Comparison of ENCODE assay signal across 31 cellular contexts in genomic region chrX:10286195-10286594, GRCh38.
"Had no signal": no experiment of that assay in that cellular context is flagged by ENCODE, and none has a peak within 500 bp of the region (broad histone marks: within the 10 kb centered on the region; RNA-seq: fewer than 3 reads in every experiment).

No MANE protein-coding gene starts in this region.

- H3K36me3 ChIP-seq: adrenal gland, brain microvascular endothelial cell, breast epithelium had no signal

- H3K4me3 ChIP-seq: adrenal gland, body of pancreas, breast epithelium had no signal

- DNase-seq: activated B cell treated with CpG ODN at 0.5 μM for 24 hours; activated CD4-positive, alpha-beta memory T cell treated with anti-CD3 and anti-CD28 coated beads for 36 hours; activated CD4-positive, alpha-beta T cell treated with anti-CD3 and anti-CD28 coated beads for 4 hours; activated CD4-positive, alpha-beta T cell treated with anti-CD3 and anti-CD28 coated beads, Interleukin-2, amount 10 ng/mL, durations not matched to agents 24 days and 14 days; activated CD4-positive, alpha-beta T cell treated with anti-CD3 and anti-CD28 coated beads, Interleukin-2, amount 50 U/mL, for 1 hour; activated CD4-positive, alpha-beta T cell treated with anti-CD3 and anti-CD28 coated beads, Interleukin-2, amount 50 U/mL, for 4 hours; activated CD4-positive, CD25-positive, alpha-beta regulatory T cell treated with anti-CD3 and anti-CD28 coated beads, Interleukin-2, amount 50 U/mL, for 72 hours; activated CD8-positive, alpha-beta memory T cell treated with anti-CD3 and anti-CD28 coated beads, Interleukin-2, amount 50 U/mL, for 4 hours; activated CD8-positive, alpha-beta T cell treated with anti-CD3 and anti-CD28 coated beads for 36 hours; activated effector memory CD4-positive, alpha-beta T cell treated with anti-CD3 and anti-CD28 coated beads, Interleukin-2, amount 50 U/mL, for 16 hours; activated gamma-delta T cell treated with Interleukin-2 at 50 U/mL for 16 hours; activated naive CD4-positive, alpha-beta T cell; activated naive CD4-positive, alpha-beta T cell treated with anti-CD3 and anti-CD28 coated beads for 36 hours; activated naive CD4-positive, alpha-beta T cell treated with anti-CD3 and anti-CD28 coated beads, Interleukin-2, amount 50 U/mL, for 16 hours; activated naive CD8-positive, alpha-beta T cell treated with anti-CD3 and anti-CD28 coated beads for 36 hours; activated T-cell treated with anti-CD3 and anti-CD28 coated beads for 4 hours; activated T-cell treated with anti-CD3 and anti-CD28 coated beads, Interleukin-2, amount 50 U/mL, for 1 hour; activated T-cell treated with anti-CD3 and anti-CD28 coated beads, Interleukin-2, amount 50 U/mL, for 4 hours; activated T-cell treated with anti-CD3 and anti-CD28 coated beads, Interleukin-2, amount 50 U/mL, for 72 hours; adrenal gland; amniotic stem cell; aorta; body of pancreas; brain microvascular endothelial cell; central memory CD4-positive, alpha-beta T cell; T-helper 2 cell; T-helper 9 cell had no signal

- H3K27ac ChIP-seq: adrenal gland, body of pancreas, brain microvascular endothelial cell, breast epithelium, VCaP had no signal

- H3K9me3 ChIP-seq: adrenal gland, body of pancreas had no signal

- H3K4me1 ChIP-seq: adrenal gland, body of pancreas, breast epithelium had no signal

- H3K27me3 ChIP-seq: body of pancreas, brain microvascular endothelial cell had no signal

- ATAC-seq: activated CD8-positive, alpha-beta T cell treated with anti-CD3 and anti-CD28 coated beads for 36 hours; activated naive CD4-positive, alpha-beta T cell treated with anti-CD3 and anti-CD28 coated beads, Interleukin-2, amount 50 U/mL, for 72 hours; activated T-cell treated with anti-CD3 and anti-CD28 coated beads, Interleukin-2, amount 50 U/mL, for 4 hours; activated T-cell treated with anti-CD3 and anti-CD28 coated beads, Interleukin-2, amount 50 U/mL, for 72 hours; activated T-helper 17 cell treated with anti-CD3 and anti-CD28 coated beads, Interleukin-2, amount 50 U/mL, for 72 hours; body of pancreas had no signal
